In genomic region chr2:184346338-184346862, GRCh38 we compare ENCODE assay signal across 19 cellular contexts.
DNase-seq lines count a peak whose midpoint lies in the region; ATAC-seq, FAIRE-seq and TF ChIP-seq lines count a peak whose summit lies in the region.
"Had no signal": no experiment of that assay in that cellular context is flagged by ENCODE, and none has a peak within 500 bp of the region (broad histone marks: within the 10 kb centered on the region; RNA-seq: fewer than 3 reads in every experiment).

No MANE protein-coding gene starts in this region.

- H3K79me2 ChIP-seq in SK-N-SH (ENCODE audit: insufficient read depth) (no peaks in the 10 kb centered on the region), astrocyte (ENCODE audit: insufficient read depth, low read length) (no peaks in the 10 kb centered on the region)

- POLR2A ChIA-PET in SK-N-SH (lab: Yijun Ruan, JAX): no interaction called here

- no peak overlapping the region for H3K4me3 ChIP-seq in SK-N-SH (ENCODE audit: low read depth in 2 of 2, low read length in 1 of 2)
- H3K4me3 ChIP-seq in astrocyte (ENCODE audit: insufficient read depth, low read depth, low read length): no peak overlapping the region
- H3K4me3 ChIP-seq in breast epithelium: no peak overlapping the region
- H3K4me3 ChIP-seq: BLaER1 had no signal

- H3K27ac ChIP-seq in SK-N-SH (ENCODE audit: low read depth in 2 of 2, low read length in 1 of 2): no peak overlapping the region
- H3K27ac ChIP-seq in astrocyte (ENCODE audit: low read depth, low read length): no peak overlapping the region
- no peak overlapping the region for H3K27ac ChIP-seq in breast epithelium
- H3K27ac ChIP-seq: 22Rv1, BLaER1 had no signal

- no peak overlapping the region for H3K4me2 ChIP-seq in SK-N-SH
- H3K4me2 ChIP-seq in astrocyte (ENCODE audit: low read length): no peak overlapping the region
- H3K4me2 ChIP-seq: BLaER1 had no signal

- H3F3A ChIP-seq in SK-N-SH (replicated peaks; ENCODE audit: insufficient read depth): no peaks in the 10 kb centered on the region

- H4K20me1 ChIP-seq in SK-N-SH (ENCODE audit: insufficient read depth) (no peaks in the 10 kb centered on the region), astrocyte (ENCODE audit: insufficient read depth, low read length) (no peaks in the 10 kb centered on the region)
- H4K20me1 ChIP-seq: BLaER1 had no signal

- H3K9me3 Mint-ChIP-seq in astrocyte (ENCODE audit: unreplicated experiment): peaks cover 3% of the 10 kb centered on the region
- H3K9me3 Mint-ChIP-seq: H9 had no signal

- CTCF ChIA-PET in SK-N-SH (lab: Yijun Ruan, JAX): no interaction called here

- H3K27me3 Mint-ChIP-seq in astrocyte (ENCODE audit: low read depth, unreplicated experiment): no peaks in the 10 kb centered on the region

- ATAC-seq in SK-N-SH treated with all-trans-retinoic acid at 6 μM for 48 hours: no peak
- ATAC-seq: HepG2 had no signal

- no peak for TF ChIP-seq POLR2A in breast epithelium (IDR thresholded peaks at IDR 0.05)

- TF ChIP-seq EP300 in SK-N-SH (IDR thresholded peaks at IDR 0.05; ENCODE audit: borderline replicate concordance in 1 of 2, low read depth in 1 of 2, low read length in 1 of 2): no peak

- WGBS in SK-N-SH (ENCODE audit: low lambda C conversion rate): 82% methylated on average over 2 of the region's 2 CpGs

- intact Hi-C loops in breast epithelium (cut with DNase I; ENCODE audit: low total_unique reads): no loop called here

- TF ChIP-seq CTCF in SK-N-SH (IDR thresholded peaks at IDR 0.05) (no peak), astrocyte (IDR thresholded peaks at IDR 0.05; ENCODE audit: insufficient read depth, low read depth, low read length) (no peak), breast epithelium (IDR thresholded peaks at IDR 0.05) (no peak)

- H3K9ac ChIP-seq in SK-N-SH (no peak overlapping the region), astrocyte (ENCODE audit: low read length) (no peak overlapping the region)
- H3K9ac ChIP-seq: BLaER1 had no signal

- peaks cover 2% of the 10 kb centered on the region for H3K4me1 Mint-ChIP-seq in astrocyte (ENCODE audit: low read depth, unreplicated experiment)
- H3K4me1 Mint-ChIP-seq: CD8-positive, alpha-beta memory T cell had no signal

- no peaks in the 10 kb centered on the region for H3K9me2 ChIP-seq in SK-N-SH

- H3K27me3 ChIP-seq in SK-N-SH (ENCODE audit: insufficient read depth) (no peaks in the 10 kb centered on the region), astrocyte (ENCODE audit: insufficient read depth, low read length) (no peaks in the 10 kb centered on the region), breast epithelium (no peaks in the 10 kb centered on the region)
- H3K27me3 ChIP-seq: BLaER1 had no signal

- H3K9me3 ChIP-seq in SK-N-SH (no peaks in the 10 kb centered on the region), astrocyte (ENCODE audit: insufficient read depth, low read depth, low read length) (no peaks in the 10 kb centered on the region), breast epithelium (no peaks in the 10 kb centered on the region)
- H3K9me3 ChIP-seq: BLaER1, Caco-2 had no signal

- no peak for FAIRE-seq in astrocyte (lab: Jason Lieb, UNC)
- FAIRE-seq: GM19239, HepG2, HTR-8/SVneo had no signal

- no peak overlapping the region for H3K27ac Mint-ChIP-seq in astrocyte (ENCODE audit: unreplicated experiment)
- H3K27ac Mint-ChIP-seq: CD8-positive, alpha-beta memory T cell; H9; HFFc6 had no signal

- no peak overlapping the region for H2AFZ ChIP-seq in SK-N-SH (ENCODE audit: low read depth)
- no peak overlapping the region for H2AFZ ChIP-seq in astrocyte (ENCODE audit: low read depth, low read length)

- H3K36me3 Mint-ChIP-seq in astrocyte (ENCODE audit: low read depth, unreplicated experiment): no peaks in the 10 kb centered on the region
- H3K36me3 Mint-ChIP-seq: CD8-positive, alpha-beta memory T cell had no signal

- no peak for DNase-seq in SK-N-SH
- peak; percentile 5 for DNase-seq in astrocyte (ENCODE audit: low read depth)
- DNase-seq in iris pigment epithelial cell (ENCODE audit: low read depth): peak; percentile 37
- DNase-seq in kidney glomerular epithelial cell (lab: John Stamatoyannopoulos, UW): no peak
- no peak for DNase-seq in HuH-7 (ENCODE audit: low spot score)
- no peak for DNase-seq in breast epithelium (ENCODE audit: low spot score in 2 of 2)
- DNase-seq: Caco-2; CD8-positive, alpha-beta memory T cell; DND-41; GF-D8; GOT3; H9; HFFc6 had no signal

- no peaks in the 10 kb centered on the region for H3K36me3 ChIP-seq in SK-N-SH (replicated peaks in 1 of 2; ENCODE audit: control insufficient read depth in 1 of 2, insufficient read depth in 2 of 2, low read length in 1 of 2)
- H3K36me3 ChIP-seq in astrocyte (ENCODE audit: insufficient read depth, low read length): no peaks in the 10 kb centered on the region
- H3K36me3 ChIP-seq in breast epithelium: no peaks in the 10 kb centered on the region
- H3K36me3 ChIP-seq: BLaER1 had no signal

- H3K4me1 ChIP-seq in SK-N-SH (ENCODE audit: control insufficient read depth in 1 of 2, insufficient read depth in 2 of 2, low read depth in 1 of 2, low read length in 1 of 2): no peaks in the 10 kb centered on the region; a peak in 1 of 4 replicates
- H3K4me1 ChIP-seq in astrocyte (ENCODE audit: insufficient read depth, low read length): no peaks in the 10 kb centered on the region
- no peaks in the 10 kb centered on the region for H3K4me1 ChIP-seq in breast epithelium
- H3K4me1 ChIP-seq: BLaER1, Caco-2 had no signal

- H3K4me3 Mint-ChIP-seq in astrocyte (ENCODE audit: unreplicated experiment): no peak overlapping the region
- H3K4me3 Mint-ChIP-seq: CD8-positive, alpha-beta memory T cell; H9; HFFc6 had no signal

- TF ChIP-seq RAD21 in SK-N-SH (IDR thresholded peaks at IDR 0.05; ENCODE audit: low read length): no peak

TF ChIP-seq in SK-N-SH, 30 proteins besides CTCF, POLR2A, EP300 and RAD21:
- 0 out of 2 replicates have a peak, but pooled peaks have one; percentile 6 for TF ChIP-seq TCF12 (IDR thresholded peaks at IDR 0.05)
- TF ChIP-seq, protein P1, sequence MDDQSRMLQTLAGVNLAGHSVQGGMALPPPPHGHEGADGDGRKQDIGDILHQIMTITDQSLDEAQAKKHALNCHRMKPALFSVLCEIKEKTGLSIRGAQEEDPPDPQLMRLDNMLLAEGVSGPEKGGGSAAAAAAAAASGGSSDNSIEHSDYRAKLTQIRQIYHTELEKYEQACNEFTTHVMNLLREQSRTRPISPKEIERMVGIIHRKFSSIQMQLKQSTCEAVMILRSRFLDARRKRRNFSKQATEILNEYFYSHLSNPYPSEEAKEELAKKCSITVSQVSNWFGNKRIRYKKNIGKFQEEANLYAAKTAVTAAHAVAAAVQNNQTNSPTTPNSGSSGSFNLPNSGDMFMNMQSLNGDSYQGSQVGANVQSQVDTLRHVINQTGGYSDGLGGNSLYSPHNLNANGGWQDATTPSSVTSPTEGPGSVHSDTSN (IDR thresholded peaks at IDR 0.05): no peak

TF ChIP-seq in SK-N-SH treated with all-trans-retinoic acid at 6 μM for 48 hours, 23 proteins besides CTCF, POLR2A, EP300 and RAD21:
- TF ChIP-seq GLIS3 (CRISPR knock-in tag; IDR thresholded peaks at IDR 0.05) (no peak), ZFP3 (CRISPR knock-in tag; IDR thresholded peaks at IDR 0.05) (no peak), POU6F1 (CRISPR knock-in tag; IDR thresholded peaks at IDR 0.05; ENCODE audit: borderline replicate concordance, low read depth) (no peak), CSRNP3 (CRISPR knock-in tag; IDR thresholded peaks at IDR 0.05) (no peak), ZC3H10 (CRISPR knock-in tag; IDR thresholded peaks at IDR 0.05) (no peak), ZNF8 (CRISPR knock-in tag; IDR thresholded peaks at IDR 0.05) (no peak), RARB (CRISPR knock-in tag; IDR thresholded peaks at IDR 0.05) (no peak), CREB5 (CRISPR knock-in tag; IDR thresholded peaks at IDR 0.05; ENCODE audit: low read depth) (no peak), CSDC2 (CRISPR knock-in tag; IDR thresholded peaks at IDR 0.05) (no peak), TOX (CRISPR knock-in tag; IDR thresholded peaks at IDR 0.05; ENCODE audit: borderline replicate concordance) (no peak), ISL1 (CRISPR knock-in tag; IDR thresholded peaks at IDR 0.05) (no peak)

Comparison
In these comparisons a context has a peak if more than half of its experiments do, and no peak if none do; other contexts are left out.
1. DNase-seq: peak in astrocyte (single experiment) and iris pigment epithelial cell (single experiment); none in SK-N-SH (single experiment), kidney glomerular epithelial cell (single experiment), HuH-7 (single experiment) and breast epithelium (0 of 2).